20 cellular contexts compared by ENCODE assay signal in genomic region chr12:21852251-21852650, GRCh38.
A peak's percentile ranks its signal among the peaks of the same experiment; 100 is the strongest.
DNase-seq lines count a peak whose midpoint lies in the region; ATAC-seq, FAIRE-seq and TF ChIP-seq lines count a peak whose summit lies in the region.
"Had no signal": no experiment of that assay in that cellular context is flagged by ENCODE, and none has a peak within 500 bp of the region (broad histone marks: within the 10 kb centered on the region; RNA-seq: fewer than 3 reads in every experiment).

No MANE protein-coding gene starts in this region.

- H3K27ac ChIP-seq in A549 (no peak overlapping the region), astrocyte (ENCODE audit: low read depth, low read length) (peak overlapping the region; percentile 58), testis (no peak overlapping the region)
- H3K27ac ChIP-seq: left ventricle myocardium inferior, parathyroid adenoma, skin epidermis had no signal

- H3K4me1 ChIP-seq in A549 (no peaks in the 10 kb centered on the region), astrocyte (ENCODE audit: insufficient read depth, low read length) (no peaks in the 10 kb centered on the region), testis (no peaks in the 10 kb centered on the region)
- H3K4me1 ChIP-seq: parathyroid adenoma had no signal

- peaks cover 1% of the 10 kb centered on the region for H3K27me3 Mint-ChIP-seq in astrocyte (ENCODE audit: low read depth, unreplicated experiment)

- H3K36me3 ChIP-seq in astrocyte (ENCODE audit: insufficient read depth, low read length): no peaks in the 10 kb centered on the region
- no peaks in the 10 kb centered on the region for H3K36me3 ChIP-seq in testis (ENCODE audit: low read depth, missing control alignments)

- no peak for FAIRE-seq in A549 (lab: Jason Lieb, UNC)
- no peak for FAIRE-seq in astrocyte (lab: Jason Lieb, UNC)
- FAIRE-seq: GM12891 had no signal

- TF ChIP-seq CTCF in A549 (IDR thresholded peaks at IDR 0.05) (no peak), astrocyte (IDR thresholded peaks at IDR 0.05; ENCODE audit: insufficient read depth, low read depth, low read length) (no peak), foreskin fibroblast (IDR thresholded peaks at IDR 0.05; ENCODE audit: low read depth, low read length) (no peak), testis (IDR thresholded peaks at IDR 0.05) (no peak)

- ATAC-seq in A549 (no peak), GM18858 (IDR thresholded peaks at IDR 0.05; ENCODE audit: unreplicated experiment) (no peak), HG02571 (IDR thresholded peaks at IDR 0.05; ENCODE audit: unreplicated experiment) (no peak)
- ATAC-seq: GM23338 had no signal

- no peaks in the 10 kb centered on the region for H3K9me3 ChIP-seq in A549
- H3K9me3 ChIP-seq in astrocyte (ENCODE audit: insufficient read depth, low read depth, low read length): no peaks in the 10 kb centered on the region
- no peaks in the 10 kb centered on the region for H3K9me3 ChIP-seq in testis
- H3K9me3 ChIP-seq: left ventricle myocardium inferior had no signal

- H3K4me3 ChIP-seq in A549 (no peak overlapping the region), astrocyte (ENCODE audit: insufficient read depth, low read depth, low read length) (no peak overlapping the region), foreskin fibroblast (ENCODE audit: low read depth in 1 of 2, low read length in 2 of 2) (no peak overlapping the region), testis (no peak overlapping the region)
- H3K4me3 ChIP-seq: GM23338, left ventricle myocardium inferior, skin epidermis had no signal

- H3K36me3 Mint-ChIP-seq in astrocyte (ENCODE audit: low read depth, unreplicated experiment): no peaks in the 10 kb centered on the region

- DNase-seq in A549 (ENCODE audit: low read depth in 1 of 2, low spot score in 1 of 2) (peak in 1 of 2 experiments; percentile 7), HCEC 1CT (peak; percentile 88), astrocyte (ENCODE audit: low read depth) (peak; percentile 54), foreskin fibroblast (peak; percentile 37 to 80), kidney glomerular epithelial cell (lab: John Stamatoyannopoulos, UW) (no peak), testis (no peak)
- DNase-seq: activated CD4-positive, CD25-positive, alpha-beta regulatory T cell treated with anti-CD3 and anti-CD28 coated beads, Interleukin-2, amount 50 U/mL, for 72 hours; activated gamma-delta T cell treated with Interleukin-2 at 50 U/mL for 16 hours; Karpas-422; left ventricle myocardium inferior; NCI-H1436 treated with DMSO at 0.1 percent for 48 hours; NCI-H226; SIG-M5 had no signal

- no peak overlapping the region for H3K4me3 Mint-ChIP-seq in astrocyte (ENCODE audit: unreplicated experiment)
- H3K4me3 Mint-ChIP-seq: GM23338; T-helper 2 cell treated with Interferon-gamma antibody and Interleukin-4, amounts not matched to agents 5 μg/mL and 100 μg/mL, for 36 hours had no signal

- 38% methylated on average over 5 of the region's 5 CpGs for WGBS in A549 (ENCODE audit: missing lambda C conversion rate)
- 89 to 91% methylated on average over 5 of the region's 5 CpGs for WGBS in testis, 2 donors

- H3K27ac Mint-ChIP-seq in astrocyte (ENCODE audit: unreplicated experiment): no peak overlapping the region
- H3K27ac Mint-ChIP-seq: GM23338; T-helper 2 cell treated with Interferon-gamma antibody and Interleukin-4, amounts not matched to agents 5 μg/mL and 100 μg/mL, for 36 hours had no signal

- no peaks in the 10 kb centered on the region for H3K79me2 ChIP-seq in astrocyte (ENCODE audit: insufficient read depth, low read length)
- H3K79me2 ChIP-seq: parathyroid adenoma had no signal

- no peak overlapping the region for H3K9ac ChIP-seq in astrocyte (ENCODE audit: low read length)
- H3K9ac ChIP-seq: parathyroid adenoma had no signal

- H3K4me1 Mint-ChIP-seq in astrocyte (ENCODE audit: low read depth, unreplicated experiment): no peaks in the 10 kb centered on the region
- H3K4me1 Mint-ChIP-seq: GM23338 had no signal

- CTCF ChIA-PET in A549 (lab: Yijun Ruan, JAX): no interaction called here

- POLR2A ChIA-PET in A549 (lab: Yijun Ruan, JAX): no interaction called here

- no peak for TF ChIP-seq RAD21 in A549 (conservative IDR thresholded peaks at IDR 0.05 in 1 of 2, IDR thresholded peaks at IDR 0.05 in 1 of 2)

- intact Hi-C loops in testis (cut with DNase I; ENCODE audit: low total_unique reads): no loop called here

- H4K20me1 ChIP-seq in astrocyte (ENCODE audit: insufficient read depth, low read length): no peaks in the 10 kb centered on the region

- TF ChIP-seq POLR2A in A549 (IDR thresholded peaks at IDR 0.05; ENCODE audit: low read length) (no peak), testis (IDR thresholded peaks at IDR 0.05) (no peak)

- H3K9me3 Mint-ChIP-seq in astrocyte (ENCODE audit: unreplicated experiment): no peaks in the 10 kb centered on the region
- H3K9me3 Mint-ChIP-seq: GM23338; T-helper 2 cell treated with Interferon-gamma antibody and Interleukin-4, amounts not matched to agents 5 μg/mL and 100 μg/mL, for 36 hours had no signal

- no peak for TF ChIP-seq EP300 in A549 (IDR thresholded peaks at IDR 0.05)

- H3K27me3 ChIP-seq in astrocyte (ENCODE audit: insufficient read depth, low read length) (no peaks in the 10 kb centered on the region), testis (no peaks in the 10 kb centered on the region)

- peak overlapping the region; percentile 20 for H2AFZ ChIP-seq in astrocyte (ENCODE audit: low read depth, low read length)
- H2AFZ ChIP-seq: GM23338, parathyroid adenoma had no signal

- H3K4me2 ChIP-seq in A549 (no peak overlapping the region), astrocyte (ENCODE audit: low read length) (peak overlapping the region; percentile 54)
- H3K4me2 ChIP-seq: GM23338 had no signal

TF ChIP-seq in A549, 52 proteins besides CTCF, POLR2A, EP300 and RAD21:
- TF ChIP-seq FOSL2 (IDR thresholded peaks at IDR 0.05): no peak
- TF ChIP-seq FOSL2 (CRISPR knock-in tag; IDR thresholded peaks at IDR 0.05): 0 out of 2 replicates have a peak, but pooled peaks have one; percentile 22
- TF ChIP-seq, protein P1, sequence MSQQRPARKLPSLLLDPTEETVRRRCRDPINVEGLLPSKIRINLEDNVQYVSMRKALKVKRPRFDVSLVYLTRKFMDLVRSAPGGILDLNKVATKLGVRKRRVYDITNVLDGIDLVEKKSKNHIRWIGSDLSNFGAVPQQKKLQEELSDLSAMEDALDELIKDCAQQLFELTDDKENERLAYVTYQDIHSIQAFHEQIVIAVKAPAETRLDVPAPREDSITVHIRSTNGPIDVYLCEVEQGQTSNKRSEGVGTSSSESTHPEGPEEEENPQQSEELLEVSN (IDR thresholded peaks at IDR 0.05; ENCODE audit: borderline replicate concordance, low read depth): no peak
TF ChIP-seq in A549: peak in this region for 1.

Comparison
In these comparisons a context has a peak if more than half of its experiments do, and no peak if none do; other contexts are left out.
1. DNase-seq: peak in HCEC 1CT (single experiment), astrocyte (single experiment) and foreskin fibroblast (2 of 2); none in kidney glomerular epithelial cell (single experiment) and testis (single experiment).